ENCODE assay signal across 8 cellular contexts in genomic region chr6:145735356-145736165, GRCh38. TPM values are rescaled to one million over a fixed set of nuclear protein-coding genes. Genes with fewer than 3 reads are reported as not detected.
DNase-seq lines count a peak whose midpoint lies in the region; ATAC-seq and TF ChIP-seq lines count a peak whose summit lies in the region.

TSS of gene EPM2A (minus strand) at chr6:145735520. CDS start at chr6:145735498, 22 bp downstream.

- H3K27ac ChIP-seq in KOPT-K1 (ENCODE audit: low read depth, low read length, poor library complexity, severe bottlenecking) (peak within 1 kb of the TSS; percentile 99), osteoblast (ENCODE audit: low read depth, low read length) (peak within 1 kb of the TSS; percentile 84), thyroid gland (peak within 1 kb of the TSS; percentile 96 to 98 (median 98))

- H3K4me3 Mint-ChIP-seq in activated naive CD4-positive, alpha-beta T cell treated with anti-CD3 and anti-CD28 coated beads, Interleukin-2, amount 10 ng/mL, durations not matched to agents 7 days and 5 days: peak within 1 kb of the TSS; percentile 97

- intact Hi-C loops in thyroid gland (cut with DNase I): loop anchor here (5.0 kb wide), 1 partner anchor 82 kb away; no protein-coding TSS in a partner anchor

- H3K27ac Mint-ChIP-seq in activated naive CD4-positive, alpha-beta T cell treated with anti-CD3 and anti-CD28 coated beads, Interleukin-2, amount 10 ng/mL, durations not matched to agents 7 days and 5 days: peak within 1 kb of the TSS; percentile 98

- CTCF ChIA-PET in activated naive CD4-positive, alpha-beta T cell treated with anti-CD3 and anti-CD28 coated beads, Interleukin-2, amount 10 ng/mL, durations not matched to agents 7 days and 5 days (lab: Charles Lee): interaction anchor here (2.7 kb wide), 1 partner anchor 80 kb away, joined by 13 read pairs; the partner anchor contains the start of gene FBXO30

- no peaks in the 10 kb centered on the region for H3K36me3 Mint-ChIP-seq in activated naive CD4-positive, alpha-beta T cell treated with anti-CD3 and anti-CD28 coated beads, Interleukin-2, amount 10 ng/mL, durations not matched to agents 7 days and 5 days

- no peaks in the 10 kb centered on the region for H3K9me3 ChIP-seq in KOPT-K1 (ENCODE audit: insufficient read depth, low read length, poor library complexity, severe bottlenecking)
- no peaks in the 10 kb centered on the region for H3K9me3 ChIP-seq in osteoblast (ENCODE audit: low read depth, low read length)
- H3K9me3 ChIP-seq in thyroid gland: no peaks in the 10 kb centered on the region

- H3K4me2 ChIP-seq in osteoblast (ENCODE audit: insufficient read depth, low read length): peak within 1 kb of the TSS; percentile 84

- 1% methylated on average over 19 to 22 of the region's 69 CpGs for WGBS in thyroid gland, 2 donors

- H2AFZ ChIP-seq in osteoblast (ENCODE audit: low read length): peak within 1 kb of the TSS; percentile 88

- no peaks in the 10 kb centered on the region for H3K27me3 ChIP-seq in osteoblast (ENCODE audit: insufficient read depth, low read length)
- H3K27me3 ChIP-seq in thyroid gland: no peaks in the 10 kb centered on the region

- H3K36me3 ChIP-seq in KOPT-K1 (ENCODE audit: insufficient read depth, low read length): no peaks in the 10 kb centered on the region
- H3K36me3 ChIP-seq in osteoblast (ENCODE audit: insufficient read depth, low read length): no peaks in the 10 kb centered on the region
- H3K36me3 ChIP-seq in thyroid gland: no peaks in the 10 kb centered on the region

- DNase-seq in G401 (ENCODE audit: low spot score) (peak; percentile 67), SK-MEL-5 (ENCODE audit: low read depth, low spot score) (peak; percentile 83), glomerular visceral epithelial cell (ENCODE audit: extremely low spot score) (peak; percentile 85), osteoblast (ENCODE audit: insufficient read length, low spot score, missing footprints) (peak; percentile 97), thyroid gland (peak; percentile 86 to 87)
- DNase-seq in activated naive CD4-positive, alpha-beta T cell treated with anti-CD3 and anti-CD28 coated beads, Interleukin-2, amount 10 ng/mL, durations not matched to agents 7 days and 5 days: peak; percentile 77

- in situ Hi-C loops in G401 (cut with HindIII; ENCODE audit: low sequenced_read_pairs) (no loop called here), SK-MEL-5 (cut with HindIII; ENCODE audit: low pct_unique_long_range_greater_than_20kb, low sequenced_read_pairs) (no loop called here)

- peak; percentile 72 for ATAC-seq in GM21825 (IDR thresholded peaks at IDR 0.05; ENCODE audit: unreplicated experiment)

- H3K9me3 Mint-ChIP-seq in activated naive CD4-positive, alpha-beta T cell treated with anti-CD3 and anti-CD28 coated beads, Interleukin-2, amount 10 ng/mL, durations not matched to agents 7 days and 5 days: peaks cover 2% of the 10 kb centered on the region

- H3K4me1 ChIP-seq in osteoblast (ENCODE audit: insufficient read depth, low read length) (peaks cover 16% of the 10 kb centered on the region), thyroid gland (no peaks in the 10 kb centered on the region)

- peaks cover 19% of the 10 kb centered on the region for H3K4me1 Mint-ChIP-seq in activated naive CD4-positive, alpha-beta T cell treated with anti-CD3 and anti-CD28 coated beads, Interleukin-2, amount 10 ng/mL, durations not matched to agents 7 days and 5 days

- no peaks in the 10 kb centered on the region for H3K79me2 ChIP-seq in osteoblast (ENCODE audit: insufficient read depth, low read length)

- peak in 1 of 2 donors; percentile 68 for TF ChIP-seq POLR2A in thyroid gland (IDR thresholded peaks at IDR 0.05)

- peak within 1 kb of the TSS; percentile 89 for H3K4me3 ChIP-seq in osteoblast (ENCODE audit: insufficient read depth, low read length)
- peak within 1 kb of the TSS; percentile 42 to 75 (median 47) for H3K4me3 ChIP-seq in thyroid gland (replicated peaks in 1 of 3)

- no peaks in the 10 kb centered on the region for H3K27me3 Mint-ChIP-seq in activated naive CD4-positive, alpha-beta T cell treated with anti-CD3 and anti-CD28 coated beads, Interleukin-2, amount 10 ng/mL, durations not matched to agents 7 days and 5 days

- no peaks in the 10 kb centered on the region for H4K20me1 ChIP-seq in osteoblast (ENCODE audit: insufficient read depth, low read length)

- TF ChIP-seq CTCF in osteoblast (IDR thresholded peaks at IDR 0.05; ENCODE audit: extremely low read depth, low read depth, low read length) (no peak), thyroid gland (IDR thresholded peaks at IDR 0.05) (peak in 1 of 6 experiments; percentile 6)

RNA-seq across cellular contexts. Expression of gene EPM2A, which starts in this region (rescaled TPM):
- 8.0 and 8.5 TPM in 2 replicates for total RNA-seq in G401 (2014; rRNA removed; shearing (Covaris generic))
- total RNA-seq in SK-MEL-5 (2014; rRNA removed; shearing (Covaris generic)): 8.3 and 11.1 TPM in 2 replicates
- polyA plus RNA-seq in SK-MEL-5 (2015; cell fraction: cytosol; rRNA removed): 7.6 and 10.7 TPM in 2 replicates
- 6.0 and 18.2 TPM in 2 replicates for polyA plus RNA-seq in SK-MEL-5 (2015; cell fraction: nucleus; rRNA removed)
- total RNA-seq in osteoblast: 10.6 and 11.6 TPM in 2 replicates
- total RNA-seq in thyroid gland: 10 to 100 TPM; 11.4 to 53.8 (median 15.6) TPM

Comparison
In these comparisons a context has a peak if more than half of its experiments do, and no peak if none do; other contexts are left out.
1. Peak in every context shown above with its lines: DNase-seq, ATAC-seq, H3K4me3 ChIP-seq and H3K27ac ChIP-seq.